Comparison of ENCODE assay signal across 14 cellular contexts in genomic region chr5:112681481-112681908, GRCh38. TPM values are rescaled to one million over a fixed set of nuclear protein-coding genes. Genes with fewer than 3 reads are reported as not detected.
A peak's percentile ranks its signal among the peaks of the same experiment; 100 is the strongest.
DNase-seq lines count a peak whose midpoint lies in the region; ATAC-seq and TF ChIP-seq lines count a peak whose summit lies in the region.
"Had no signal": no experiment of that assay in that cellular context is flagged by ENCODE, and none has a peak within 500 bp of the region (broad histone marks: within the 10 kb centered on the region; RNA-seq: fewer than 3 reads in every experiment).

No MANE protein-coding gene starts in this region.

- no peak for TF ChIP-seq POLR2A in esophagus muscularis mucosa (IDR thresholded peaks at IDR 0.05; ENCODE audit: low read depth)

- peaks cover 18 to 53% (median 44%) of the 10 kb centered on the region in 4 donors for H3K4me1 ChIP-seq in esophagus muscularis mucosa

- no peak overlapping the region for H3K4me3 ChIP-seq in esophagus muscularis mucosa
- H3K4me3 ChIP-seq: neural progenitor cell had no signal

- TF ChIP-seq EP300 in esophagus muscularis mucosa (IDR thresholded peaks at IDR 0.05): no peak

- WGBS in esophagus muscularis mucosa: 40% methylated on average over 1 of the region's 1 CpG

- intact Hi-C loops in esophagus muscularis mucosa (cut with DNase I): no loop called here

- DNase-seq in esophagus muscularis mucosa (ENCODE audit: extremely low spot score) (no peak), medulla oblongata (ENCODE audit: extremely low spot score) (no peak), NCI-H128 (lab: John Stamatoyannopoulos, UW; ENCODE audit: unreplicated experiment) (no peak), SKM-1 treated with dmso at 0.1 percent for 144 hours (lab: John Stamatoyannopoulos, UW; ENCODE audit: unreplicated experiment) (no peak)
- DNase-seq in activated T-cell treated with anti-CD3 and anti-CD28 coated beads, Interleukin-2, amount 50 U/mL, for 48 hours: no peak
- DNase-seq: activated naive CD8-positive, alpha-beta T cell treated with anti-CD3 and anti-CD28 coated beads for 36 hours; CD4-positive, alpha-beta memory T cell; foreskin melanocyte; NCI-H187 treated with DMSO at 0.1 percent for 48 hours; PC-3 had no signal

- TF ChIP-seq CTCF in esophagus muscularis mucosa (IDR thresholded peaks at IDR 0.05): no peak

- H3K27ac ChIP-seq in esophagus muscularis mucosa (replicated peaks in 1 of 4): peak overlapping the region in 3 of 4 donors; percentile 78 to 84 (median 82)
- H3K27ac ChIP-seq: neural progenitor cell had no signal

- ATAC-seq in GM18517 (IDR thresholded peaks at IDR 0.05; ENCODE audit: unreplicated experiment): peak; percentile 65
- peak; percentile 50 for ATAC-seq in GM21423 (IDR thresholded peaks at IDR 0.05; ENCODE audit: unreplicated experiment)
- peak; percentile 85 for ATAC-seq in HG03432 (IDR thresholded peaks at IDR 0.05; ENCODE audit: unreplicated experiment)
- ATAC-seq: PC-3 had no signal

- no peaks in the 10 kb centered on the region for H3K27me3 ChIP-seq in esophagus muscularis mucosa
- H3K27me3 ChIP-seq: neural progenitor cell had no signal

- no peaks in the 10 kb centered on the region for H3K9me3 ChIP-seq in esophagus muscularis mucosa

- H3K36me3 ChIP-seq in esophagus muscularis mucosa: no peaks in the 10 kb centered on the region
- H3K36me3 ChIP-seq: neural progenitor cell had no signal

RNA-seq across cellular contexts. Expression of gene APC, which starts 56.2 kb away (rescaled TPM):
- total RNA-seq in esophagus muscularis mucosa: 100 to 1,000 TPM; 106 to 166 (median 121) TPM
